Comparison of ENCODE assay signal across 14 cellular contexts in the genomic region with DNA sequence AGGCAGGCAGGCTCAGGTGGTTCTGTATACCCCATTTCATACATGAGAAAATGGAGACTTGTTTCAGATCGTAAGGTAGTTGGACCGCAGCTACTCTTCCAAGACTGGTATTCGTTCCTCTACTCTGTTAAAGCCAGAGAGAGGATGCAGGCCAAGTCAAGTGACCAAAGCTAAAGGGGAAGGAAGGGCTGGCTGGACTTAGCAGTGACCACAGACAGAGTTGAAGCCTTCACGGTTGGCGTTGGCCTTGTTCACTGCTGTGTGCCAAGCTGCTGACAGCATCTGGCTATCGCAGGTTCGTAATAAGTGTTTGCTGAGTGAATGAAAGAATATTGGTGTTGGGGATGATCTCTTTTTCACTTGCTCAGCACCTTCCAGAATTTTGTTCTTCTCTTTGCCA.
DNase-seq lines count a peak whose midpoint lies in the region; ATAC-seq, FAIRE-seq and TF ChIP-seq lines count a peak whose summit lies in the region.
"Had no signal": no experiment of that assay in that cellular context is flagged by ENCODE, and none has a peak within 500 bp of the region (broad histone marks: within the 10 kb centered on the region; RNA-seq: fewer than 3 reads in every experiment).

No MANE protein-coding gene starts in this region.

- no peak overlapping the region for H4K91ac ChIP-seq in H1 (replicated peaks; ENCODE audit: insufficient read length, low read length)

- H2BK20ac ChIP-seq in H1 (ENCODE audit: low read length): no peak overlapping the region

- H3K23ac ChIP-seq in H1 (ENCODE audit: insufficient read length): no peak overlapping the region

- POLR2A ChIA-PET in H1 (lab: Charles Lee; ENCODE audit: partially characterized antibody): interaction anchor here (0.8 to 1.2 kb wide), 3 partner anchors 8 to 33 kb away, joined by 3 read pairs; no protein-coding TSS in a partner anchor

- H3K56ac ChIP-seq in H1 (replicated peaks; ENCODE audit: insufficient read length, low read depth, low read length): no peak overlapping the region

- H3K27me3 Mint-ChIP-seq in neural progenitor cell (ENCODE audit: insufficient read depth, low read depth): peaks cover 4% of the 10 kb centered on the region
- H3K27me3 Mint-ChIP-seq: CD8-positive, alpha-beta memory T cell had no signal

- peaks cover 4% of the 10 kb centered on the region for H3F3A ChIP-seq in neural progenitor cell (ENCODE audit: low read depth)

- no peaks in the 10 kb centered on the region; the same call in 1 of the 2 replicates for H3K23me2 ChIP-seq in H1 (ENCODE audit: low read depth, low read length)

- 91% methylated on average over 7 of the region's 7 CpGs; no CpG with 5 or more reads in 1 of the 2 experiments for WGBS in H1 (ENCODE audit: extremely low coverage in 1 of 2, insufficient coverage in 1 of 2, insufficient read length in 1 of 2, insufficient replicate concordance in 2 of 2, low coverage in 1 of 2, low lambda C conversion rate in 2 of 2, missing lambda C conversion rate in 1 of 2), 2 experiments
- 79% methylated on average over 7 of the region's 7 CpGs for WGBS in esophagus muscularis mucosa

- H2AFZ ChIP-seq in H1 (ENCODE audit: low read length): no peak overlapping the region
- H2AFZ ChIP-seq in neural progenitor cell (replicated peaks): no peak overlapping the region
- H2AFZ ChIP-seq: GM23248 had no signal

- H3K79me1 ChIP-seq in H1 (ENCODE audit: low read depth, low read length): peaks cover 2% of the 10 kb centered on the region; the same call in 1 of the 2 replicates

- peak; percentile 6 for ATAC-seq in GM18909 (IDR thresholded peaks at IDR 0.05; ENCODE audit: poor library complexity, unreplicated experiment)
- no peak for ATAC-seq in HG03095 (IDR thresholded peaks at IDR 0.05; ENCODE audit: unreplicated experiment)

- H3K27me3 ChIP-seq in H1 (replicated peaks in 1 of 4; ENCODE audit: control insufficient read depth in 3 of 4, extremely low read depth in 1 of 4, insufficient read depth in 3 of 4, low read length in 3 of 4): no peaks in the 10 kb centered on the region
- H3K27me3 ChIP-seq in neural progenitor cell: no peaks in the 10 kb centered on the region
- no peaks in the 10 kb centered on the region for H3K27me3 ChIP-seq in esophagus muscularis mucosa

- H3K36me3 ChIP-seq in H1 (ENCODE audit: control insufficient read depth in 2 of 4, insufficient read depth in 4 of 4, low read length in 3 of 4) (no peaks in the 10 kb centered on the region), neural progenitor cell (no peaks in the 10 kb centered on the region), esophagus muscularis mucosa (no peaks in the 10 kb centered on the region)

- H4K8ac ChIP-seq in H1 (ENCODE audit: extremely low read depth, insufficient read depth, low read length): no peak overlapping the region

- peaks cover 2% of the 10 kb centered on the region for H3K36me3 Mint-ChIP-seq in neural progenitor cell

- H3K4me1 ChIP-seq in H1 (replicated peaks in 1 of 4; ENCODE audit: control insufficient read depth in 3 of 4, insufficient read depth in 4 of 4, low read length in 3 of 4) (peaks cover 0 to 4% (median 2%) of the 10 kb centered on the region in 4 experiments; a peak in 4 of 7 replicates), neural progenitor cell (peaks cover 16% of the 10 kb centered on the region), esophagus muscularis mucosa (peaks cover 0 to 16% (median 11%) of the 10 kb centered on the region in 4 donors)

- H3K14ac ChIP-seq in H1 (ENCODE audit: insufficient read length): no peak overlapping the region

- H4K5ac ChIP-seq in H1 (ENCODE audit: insufficient read length, low read depth, low read length): no peak overlapping the region

- H2BK120ac ChIP-seq in H1 (replicated peaks; ENCODE audit: low read depth, low read length): no peak overlapping the region

- no peak overlapping the region for H2BK12ac ChIP-seq in H1 (ENCODE audit: low read depth, low read length)

- TF ChIP-seq EP300 in H1 (IDR thresholded peaks at IDR 0.05; ENCODE audit: borderline replicate concordance in 1 of 2, low read depth in 2 of 2, low read length in 2 of 2) (no peak), esophagus muscularis mucosa (IDR thresholded peaks at IDR 0.05) (no peak)

- no peak overlapping the region for H2BK15ac ChIP-seq in H1 (ENCODE audit: low read length)

- TF ChIP-seq CTCF in H1 (IDR thresholded peaks at IDR 0.05; ENCODE audit: control extremely low read depth in 1 of 3, insufficient read depth in 1 of 3, low read depth in 1 of 3, low read length in 3 of 3) (no peak), neural progenitor cell (IDR thresholded peaks at IDR 0.05) (no peak), esophagus muscularis mucosa (IDR thresholded peaks at IDR 0.05) (no peak)

- peak overlapping the region; percentile 88; the same call in 1 of the 2 replicates for H2AK5ac ChIP-seq in H1 (ENCODE audit: low read depth, low read length)

- peak overlapping the region; percentile 24 for H3K4me3 Mint-ChIP-seq in neural progenitor cell

- H3K9ac ChIP-seq in H1 (replicated peaks in 1 of 4; ENCODE audit: extremely low read depth in 1 of 4, low read depth in 3 of 4, low read length in 3 of 4) (no peak overlapping the region), neural progenitor cell (no peak overlapping the region)
- H3K9ac ChIP-seq: GM23248 had no signal

- H3K27ac ChIP-seq in H1 (ENCODE audit: low read depth, low read length) (no peak overlapping the region), neural progenitor cell (no peak overlapping the region), esophagus muscularis mucosa (replicated peaks in 1 of 4) (peak overlapping the region in 2 of 4 donors; percentile 12 to 17)
- H3K27ac ChIP-seq: GM23248 had no signal

- H3K9me3 ChIP-seq in H1 (ENCODE audit: insufficient read depth in 2 of 2, low read depth in 1 of 2, low read length in 1 of 2): no peaks in the 10 kb centered on the region
- no peaks in the 10 kb centered on the region for H3K9me3 ChIP-seq in neural progenitor cell (ENCODE audit: low read depth)
- H3K9me3 ChIP-seq in esophagus muscularis mucosa: no peaks in the 10 kb centered on the region

- H3K4me3 ChIP-seq in H1 (ENCODE audit: extremely low read depth in 1 of 4, insufficient read depth in 2 of 4, low read depth in 3 of 4, low read length in 4 of 4) (no peak overlapping the region), neural progenitor cell (no peak overlapping the region), esophagus muscularis mucosa (no peak overlapping the region)
- H3K4me3 ChIP-seq: GM23248, skin epidermis had no signal

- CTCF ChIA-PET in H1 (lab: Charles Lee; ENCODE audit: partially characterized antibody): interaction anchor here (1.3 to 1.6 kb wide), 2 partner anchors 43 to 96 kb away, joined by 3 to 4 read pairs; no protein-coding TSS in a partner anchor

- peak overlapping the region; percentile 43 for H3K27ac Mint-ChIP-seq in neural progenitor cell

- H3K4ac ChIP-seq in H1 (replicated peaks; ENCODE audit: insufficient read length, low read depth, low read length): no peak overlapping the region

- DNase-seq in Ammon's horn (ENCODE audit: low spot score) (peak; percentile 82), H1 (ENCODE audit: low read depth in 1 of 2, low spot score in 2 of 2) (no peak), neural progenitor cell (ENCODE audit: low spot score) (no peak), esophagus muscularis mucosa (ENCODE audit: extremely low spot score) (no peak), NCI-H1105 (lab: John Stamatoyannopoulos, UW) (no peak)
- no peak for DNase-seq in stimulated activated CD4-positive, alpha-beta T cell treated with anti-CD3 and anti-CD28 coated beads, Interleukin-2, amount 100 ng/mL, for 48 hours
- DNase-seq: amniotic stem cell; CD8-positive, alpha-beta memory T cell; effector memory CD4-positive, alpha-beta T cell; GM23248; NCI-H187 had no signal

- intact Hi-C loops in esophagus muscularis mucosa (cut with DNase I): no loop called here

- H3K4me1 Mint-ChIP-seq in neural progenitor cell: peaks cover 26% of the 10 kb centered on the region

- H3K18ac ChIP-seq in H1 (ENCODE audit: extremely low read depth, low read length): no peak overlapping the region

- no peaks in the 10 kb centered on the region for H3K9me3 Mint-ChIP-seq in neural progenitor cell
- H3K9me3 Mint-ChIP-seq: CD8-positive, alpha-beta memory T cell had no signal

- H2BK5ac ChIP-seq in H1 (ENCODE audit: low read depth, low read length): no peak overlapping the region

- no peak for TF ChIP-seq RAD21 in H1 (IDR thresholded peaks at IDR 0.05 in 1 of 2, conservative IDR thresholded peaks at IDR 0.05 in 1 of 2; ENCODE audit: low read depth in 2 of 2, low read length in 2 of 2)

- no peaks in the 10 kb centered on the region for H4K20me1 ChIP-seq in H1 (replicated peaks in 1 of 2; ENCODE audit: control insufficient read depth in 1 of 2, insufficient read depth in 2 of 2, low read length in 2 of 2)
- peaks cover 9% of the 10 kb centered on the region for H4K20me1 ChIP-seq in neural progenitor cell (ENCODE audit: low read depth)

- no peak for TF ChIP-seq POLR2A in H1 (IDR thresholded peaks at IDR 0.05; ENCODE audit: control extremely low read depth in 1 of 2, low read depth in 2 of 2, low read length in 2 of 2)
- TF ChIP-seq POLR2A in esophagus muscularis mucosa (IDR thresholded peaks at IDR 0.05; ENCODE audit: low read depth): no peak

- peaks cover 0 to 3% of the 10 kb centered on the region in 2 experiments; a peak in 2 of 4 replicates for H3K79me2 ChIP-seq in H1 (ENCODE audit: control insufficient read depth in 1 of 2, insufficient read depth in 2 of 2, low read length in 2 of 2)
- no peaks in the 10 kb centered on the region for H3K79me2 ChIP-seq in neural progenitor cell (ENCODE audit: low read depth)

- H3K4me2 ChIP-seq in H1 (ENCODE audit: insufficient read depth in 1 of 2, low read depth in 2 of 2, low read length in 2 of 2): no peak overlapping the region
- H3K4me2 ChIP-seq in neural progenitor cell: no peak overlapping the region

- FAIRE-seq in H1 (lab: Jason Lieb, UNC): no peak

TF ChIP-seq in H1, 55 proteins besides CTCF, POLR2A, EP300 and RAD21 (continues in another document):
- TF ChIP-seq GABPA (IDR thresholded peaks at IDR 0.05; ENCODE audit: borderline replicate concordance, insufficient read depth, low read length) (no peak), SP2 (IDR thresholded peaks at IDR 0.05; ENCODE audit: low read length) (no peak), SP4 (IDR thresholded peaks at IDR 0.05; ENCODE audit: low read length) (no peak), HDAC2 (IDR thresholded peaks at IDR 0.05; ENCODE audit: borderline replicate concordance in 1 of 2, low read depth in 2 of 2, low read length in 2 of 2) (no peak), SIN3A (conservative IDR thresholded peaks at IDR 0.05 in 1 of 2, IDR thresholded peaks at IDR 0.05 in 1 of 2; ENCODE audit: low read depth in 1 of 2, low read length in 2 of 2) (no peak), TAF7 (optimal IDR thresholded peaks at IDR 0.05; ENCODE audit: borderline replicate concordance, low read depth, low read length) (no peak), KDM4A (IDR thresholded peaks at IDR 0.05; ENCODE audit: low read depth, low read length, severe bottlenecking) (no peak), SP1 (IDR thresholded peaks at IDR 0.05; ENCODE audit: low read depth, low read length) (no peak), CHD2 (IDR thresholded peaks at IDR 0.05; ENCODE audit: low read length) (no peak)
